8 cellular contexts compared by ENCODE assay signal in the genomic region with DNA sequence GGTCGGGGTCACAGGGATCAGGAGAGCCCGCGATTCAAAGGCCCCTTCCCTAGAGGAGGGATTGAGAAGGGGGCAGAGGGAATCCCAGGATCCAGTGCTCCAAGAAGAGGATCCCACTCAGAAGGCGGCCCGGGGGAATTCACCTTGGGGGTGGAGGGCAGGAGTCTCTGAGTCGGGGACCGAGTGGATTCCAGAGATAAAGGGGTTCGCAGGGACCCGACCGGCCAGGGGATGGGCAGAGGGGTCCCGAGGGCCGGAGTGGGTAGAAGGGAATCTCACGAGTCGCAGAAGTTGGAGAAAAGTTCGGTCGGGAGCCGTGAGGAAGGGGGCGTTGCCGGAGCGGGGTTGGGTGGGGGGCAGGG. TPM values are rescaled to one million over a fixed set of nuclear protein-coding genes. Genes with fewer than 3 reads are reported as not detected.
DNase-seq lines count a peak whose midpoint lies in the region; ATAC-seq and TF ChIP-seq lines count a peak whose summit lies in the region.

No MANE protein-coding gene starts in this region.

- peak overlapping the region; percentile 94 for H3K4me3 Mint-ChIP-seq in activated B cell treated with CpG ODN at 0.5 μM for 24 hours

- H3K27me3 ChIP-seq in skeletal muscle satellite cell (ENCODE audit: control insufficient read depth, insufficient read depth, low read length) = no peaks in the 10 kb centered on the region

- intact Hi-C loops in activated B cell treated with CpG ODN at 0.5 μM for 24 hours (cut with micrococcal nuclease) (loop anchor here (1.0 to 2.0 kb wide), 2 partner anchors 70 to 396 kb away; no protein-coding TSS in a partner anchor), left cardiac atrium (cut with DNase I) (no loop called here)

- DNase-seq in GM20000 (ENCODE audit: low spot score) (peak; percentile 52), activated B cell treated with CpG ODN at 0.5 μM for 24 hours (no peak), left cardiac atrium (peak; percentile 26), amygdala (lab: John Stamatoyannopoulos, UW) (no peak), epidermal melanocyte (ENCODE audit: insufficient read length, low spot score) (no peak), DMS153 (lab: John Stamatoyannopoulos, UW) (no peak)

- peak overlapping the region; percentile 100 for H3K4me2 ChIP-seq in skeletal muscle satellite cell (ENCODE audit: low read length)

- peaks cover 38% of the 10 kb centered on the region for H3K36me3 Mint-ChIP-seq in activated B cell treated with CpG ODN at 0.5 μM for 24 hours (ENCODE audit: low read depth)

- H3K27me3 Mint-ChIP-seq in activated B cell treated with CpG ODN at 0.5 μM for 24 hours = no peaks in the 10 kb centered on the region

- POLR2A ChIA-PET in activated B cell treated with CpG ODN at 0.5 μM for 24 hours (lab: Charles Lee) = interaction anchor here (0.5 to 1.6 kb wide), 11 partner anchors 12 to 1908 kb away, joined by 3 to 11 read pairs (median 5); partner anchors contain the start of genes AP2S1 and CALM3

- TF ChIP-seq CTCF in GM20000 (IDR thresholded peaks at IDR 0.05; ENCODE audit: extremely low read depth, missing control alignments) (no peak), activated B cell treated with CpG ODN at 0.5 μM for 24 hours (IDR thresholded peaks at IDR 0.05) (no peak)

- peak overlapping the region; percentile 94 for H3K9ac ChIP-seq in skeletal muscle satellite cell (ENCODE audit: low read depth, low read length)

- H3K27ac Mint-ChIP-seq in activated B cell treated with CpG ODN at 0.5 μM for 24 hours = peak overlapping the region; percentile 97

- no peaks in the 10 kb centered on the region for H3K9me3 Mint-ChIP-seq in activated B cell treated with CpG ODN at 0.5 μM for 24 hours

- peaks cover 19% of the 10 kb centered on the region for H3K4me1 ChIP-seq in skeletal muscle satellite cell (ENCODE audit: control insufficient read depth, insufficient read depth, low read length)

- peak overlapping the region; percentile 92 for H3K4me3 ChIP-seq in skeletal muscle satellite cell (ENCODE audit: low read length)

- CTCF ChIA-PET in activated B cell treated with CpG ODN at 0.5 μM for 24 hours (lab: Charles Lee) = interaction anchor here (1.0 to 2.4 kb wide), 2 partner anchors 12 to 54 kb away, joined by 3 to 10 read pairs; no protein-coding TSS in a partner anchor

- H3K36me3 ChIP-seq in skeletal muscle satellite cell (ENCODE audit: insufficient read depth, low read length) = peaks cover 27% of the 10 kb centered on the region

- peaks cover 72% of the 10 kb centered on the region for H3K4me1 Mint-ChIP-seq in activated B cell treated with CpG ODN at 0.5 μM for 24 hours

- H3K9me3 ChIP-seq in skeletal muscle satellite cell (replicated peaks; ENCODE audit: low read length) = no peaks in the 10 kb centered on the region

- ATAC-seq in activated B cell treated with CpG ODN at 0.5 μM for 24 hours (ENCODE audit: low read depth) (no peak), left cardiac atrium (no peak), HG02973 (IDR thresholded peaks at IDR 0.05; ENCODE audit: unreplicated experiment) (no peak)

RNA-seq across cellular contexts. Expression of gene PRKD2, which starts 0.3 kb away (rescaled TPM):
- total RNA-seq in activated B cell treated with CpG ODN at 0.5 μM for 24 hours = 157 and 191 TPM in 2 replicates
- 10 to 100 TPM; 14.9 to 18.0 TPM for total RNA-seq in left cardiac atrium
- total RNA-seq in skeletal muscle satellite cell (2012; rRNA removed) = 7.1 and 7.6 TPM in 2 replicates

RNA-seq across cellular contexts. Expression of gene FKRP, which starts 29.2 kb away (rescaled TPM):
- total RNA-seq in activated B cell treated with CpG ODN at 0.5 μM for 24 hours (28.3 and 35.8 TPM in 2 replicates), left cardiac atrium (10 to 100 TPM; 12.4 to 17.3 TPM)
- total RNA-seq in skeletal muscle satellite cell (2012; rRNA removed) = 19.9 and 20.3 TPM in 2 replicates

RNA-seq across cellular contexts. Expression of gene STRN4, which starts 29.6 kb away (rescaled TPM):
- 83.9 and 90.4 TPM in 2 replicates for total RNA-seq in activated B cell treated with CpG ODN at 0.5 μM for 24 hours
- total RNA-seq in left cardiac atrium = 10 to 100 TPM; 37.2 to 61.9 TPM
- 50.4 and 57.7 TPM in 2 replicates for total RNA-seq in skeletal muscle satellite cell (2012; rRNA removed)

RNA-seq across cellular contexts. Expression of gene DACT3, which starts 55.7 kb away (rescaled TPM):
- total RNA-seq in activated B cell treated with CpG ODN at 0.5 μM for 24 hours = 0.49 and 0.75 TPM in 2 replicates
- 10 to 100 TPM; 15.1 to 15.4 TPM for total RNA-seq in left cardiac atrium
- total RNA-seq in skeletal muscle satellite cell (2012; rRNA removed) = 1.3 and 1.5 TPM in 2 replicates

Comparison
In these comparisons a context has a peak if more than half of its experiments do, and no peak if none do; other contexts are left out.
1. DNase-seq: peak in GM20000 (single experiment) and left cardiac atrium (single experiment); none in activated B cell treated with CpG ODN at 0.5 μM for 24 hours (single experiment), amygdala (0 of 56), epidermal melanocyte (single experiment) and DMS153 (single experiment).